In genomic region chr3:192710366-192710765, GRCh38 we compare ENCODE assay signal across 26 cellular contexts.
"Had no signal": no experiment of that assay in that cellular context is flagged by ENCODE, and none has a peak within 500 bp of the region (broad histone marks: within the 10 kb centered on the region; RNA-seq: fewer than 3 reads in every experiment).

No MANE protein-coding gene starts in this region.

- ATAC-seq: stimulated activated effector memory CD8-positive, alpha-beta T cell treated with anti-CD3 and anti-CD28 coated beads, Interleukin-12 subunit alpha, Interleukin-12 subunit beta, amount 100 ng/mL, for 72 hours; stimulated activated naive B cell treated with anti-CD40 and anti-IgM and Interleukin-4, amounts not matched to agents 10 μg/mL and 1 μg/mL and 100 μg/mL, for 72 hours; stimulated activated naive CD8-positive, alpha-beta T cell treated with anti-CD3 and anti-CD28 coated beads, Interleukin-15, Interleukin-2, amounts not matched to agents 100 U/mL and 50 U/mL, for 24 hours; upper lobe of right lung had no signal

- H3K27ac ChIP-seq: stomach, suprapubic skin, testis, thoracic aorta, thyroid gland, tibial artery, tibial nerve, transverse colon, upper lobe of left lung, upper lobe of right lung, uterus, vagina had no signal

- DNase-seq: stimulated activated CD4-positive, alpha-beta T cell treated with anti-CD3 and anti-CD28 coated beads, Interleukin-2, amount 100 ng/mL, for 48 hours; stimulated activated CD4-positive, alpha-beta T cell treated with anti-CD3 and anti-CD28 coated beads, Interleukin-4, amount 100 ng/mL, for 1 hour; stimulated activated CD4-positive, alpha-beta T cell treated with anti-CD3 and anti-CD28 coated beads, Interleukin-4, amount 100 ng/mL, for 24 hours; stimulated activated CD4-positive, alpha-beta T cell treated with anti-CD3 and anti-CD28 coated beads, Interleukin-4, amount 100 ng/mL, for 4 hours; stimulated activated CD8-positive, alpha-beta memory T cell treated with anti-CD3 and anti-CD28 coated beads, Interleukin-4, amount 100 ng/mL, for 48 hours; stimulated activated naive B cell treated with anti-CD40 and anti-IgM and Interleukin-4, amounts not matched to agents 10 μg/mL and 1 μg/mL and 100 μg/mL, for 72 hours; stimulated activated naive CD4-positive, alpha-beta T cell; stimulated activated naive CD4-positive, alpha-beta T cell treated with Interleukin-2 at 50 U/mL for 16 hours; stimulated activated naive CD8-positive, alpha-beta T cell treated with anti-CD3 and anti-CD28 coated beads, Interleukin-15, amount 100 ng/mL, for 72 hours; stimulated activated naive CD8-positive, alpha-beta T cell treated with anti-CD3 and anti-CD28 coated beads, Interleukin-15, Interleukin-2, amounts not matched to agents 100 U/mL and 50 U/mL, for 24 hours; stomach; substantia nigra; testis; thyroid gland; tibial artery; transverse colon; trophoblast cell; upper lobe of right lung; uterus had no signal

- H3K4me1 ChIP-seq: stomach, suprapubic skin, testis, thyroid gland, tibial artery, tibial nerve, transverse colon, upper lobe of left lung, upper lobe of right lung, uterus, vagina had no signal

- H3K36me3 ChIP-seq: stomach, suprapubic skin, thoracic aorta, thyroid gland, tibial artery, tibial nerve, transverse colon, upper lobe of left lung, upper lobe of right lung, uterus, vagina had no signal

- FAIRE-seq: urothelium cell line had no signal

- H3K9me3 ChIP-seq: suprapubic skin, testis, thoracic aorta, thyroid gland, tibial artery, tibial nerve, transverse colon, upper lobe of left lung, upper lobe of right lung, uterus, vagina had no signal

- H3K27me3 ChIP-seq: stomach, suprapubic skin, testis, thyroid gland, tibial artery, tibial nerve, transverse colon, upper lobe of left lung, upper lobe of right lung, uterus, vagina had no signal

- H3K4me3 ChIP-seq: stomach, suprapubic skin, testis, thoracic aorta, thyroid gland, tibial artery, tibial nerve, transverse colon, upper lobe of left lung, upper lobe of right lung, uterus, vagina had no signal
